8 cellular contexts compared by ENCODE assay signal in the genomic region with DNA sequence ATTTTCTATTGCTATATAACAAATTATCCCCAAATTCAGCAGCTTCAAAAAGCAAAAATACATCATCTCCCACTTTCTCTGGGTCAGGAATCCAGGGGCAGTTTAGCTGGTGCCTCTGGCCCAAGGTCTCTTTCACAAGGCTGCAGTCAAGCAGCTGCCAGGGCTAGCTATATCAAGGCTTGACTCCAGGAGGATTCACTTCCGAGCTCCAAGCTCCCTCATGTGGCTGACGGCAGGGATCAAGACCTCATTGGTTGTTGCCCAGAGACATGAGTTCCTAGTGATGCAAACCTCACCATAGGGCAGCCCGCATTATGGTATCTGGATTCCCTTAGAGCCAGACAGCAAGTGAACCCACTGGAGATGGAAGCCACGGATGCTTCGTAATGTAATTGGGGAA. TPM values are rescaled to one million over a fixed set of nuclear protein-coding genes. Genes with fewer than 3 reads are reported as not detected.
DNase-seq lines count a peak whose midpoint lies in the region; ATAC-seq and TF ChIP-seq lines count a peak whose summit lies in the region.

No MANE protein-coding gene starts in this region.

- H3K9me3 ChIP-seq in GM23248 (ENCODE audit: low read depth) (no peaks in the 10 kb centered on the region), psoas muscle (no peaks in the 10 kb centered on the region)

- H3K4me1 ChIP-seq in GM23248 (ENCODE audit: insufficient read depth) = peaks cover 19% of the 10 kb centered on the region
- H3K4me1 ChIP-seq in foreskin keratinocyte = peaks cover 4% of the 10 kb centered on the region
- no peaks in the 10 kb centered on the region for H3K4me1 ChIP-seq in psoas muscle

- H3K79me2 ChIP-seq in GM23248 (ENCODE audit: insufficient read depth) = no peaks in the 10 kb centered on the region

- POLR2A ChIA-PET in T-cell (lab: Charles Lee) = no interaction called here

- H3K27ac ChIP-seq in GM23248 (no peak overlapping the region), foreskin keratinocyte (no peak overlapping the region), psoas muscle (no peak overlapping the region)

- H3K27me3 Mint-ChIP-seq in T-cell = peaks cover 5 to 12% of the 10 kb centered on the region in 2 donors
- peaks cover 5% of the 10 kb centered on the region for H3K27me3 Mint-ChIP-seq in osteocyte (ENCODE audit: unreplicated experiment)

- TF ChIP-seq CTCF in foreskin keratinocyte (conservative IDR thresholded peaks at IDR 0.05) = peak; percentile 79
- TF ChIP-seq CTCF in psoas muscle (IDR thresholded peaks at IDR 0.05) = peak; percentile 15
- TF ChIP-seq CTCF in osteocyte (IDR thresholded peaks at IDR 0.05) = no peak

- ATAC-seq in foreskin keratinocyte (peak; percentile 83), psoas muscle (peak in 2 of 4 donors; percentile 39 to 52), T-cell (replicated peaks in 1 of 4) (no peak), GM21423 (IDR thresholded peaks at IDR 0.05; ENCODE audit: unreplicated experiment) (no peak)

- H3K4me3 ChIP-seq in GM23248 (no peak overlapping the region), psoas muscle (no peak overlapping the region)

- H3K4me1 Mint-ChIP-seq in T-cell (no peaks in the 10 kb centered on the region), osteocyte (ENCODE audit: unreplicated experiment) (no peaks in the 10 kb centered on the region)

- CTCF ChIA-PET in T-cell (lab: Charles Lee) = interaction anchor here in 1 of 2 donors (0.5 kb wide), 1 partner anchor 65 kb away, joined by 4 read pairs; no protein-coding TSS in a partner anchor

- H3K27me3 ChIP-seq in GM23248 (replicated peaks; ENCODE audit: insufficient read depth) (no peaks in the 10 kb centered on the region), foreskin keratinocyte (no peaks in the 10 kb centered on the region), psoas muscle (ENCODE audit: insufficient read depth in 3 of 3, low read length in 2 of 3) (no peaks in the 10 kb centered on the region)

- H3K9ac ChIP-seq in GM23248 = no peak overlapping the region

- no peaks in the 10 kb centered on the region for H3F3A ChIP-seq in GM23248 (ENCODE audit: insufficient read depth)

- peak; percentile 87 for DNase-seq in GM23248
- DNase-seq in RKO (ENCODE audit: low spot score) = peak; percentile 83
- peak; percentile 37 to 69 for DNase-seq in foreskin keratinocyte
- no peak for DNase-seq in psoas muscle
- no peak for DNase-seq in T-cell
- DNase-seq in osteocyte (ENCODE audit: extremely low spot score, unreplicated experiment) = no peak
- DNase-seq in activated T-cell treated with anti-CD3 and anti-CD28 coated beads for 4 hours = no peak

- no peak overlapping the region for H3K4me2 ChIP-seq in GM23248 (ENCODE audit: unreplicated experiment)

- H2AFZ ChIP-seq in GM23248 = no peak overlapping the region

- H3K4me3 Mint-ChIP-seq in T-cell = no peak overlapping the region
- no peak overlapping the region for H3K4me3 Mint-ChIP-seq in osteocyte (ENCODE audit: unreplicated experiment)

- H3K36me3 Mint-ChIP-seq in T-cell = peaks cover 3% of the 10 kb centered on the region
- no peaks in the 10 kb centered on the region for H3K36me3 Mint-ChIP-seq in osteocyte (ENCODE audit: unreplicated experiment)

- H3K27ac Mint-ChIP-seq in T-cell (no peak overlapping the region), osteocyte (ENCODE audit: unreplicated experiment) (no peak overlapping the region)

- H3K9me2 ChIP-seq in GM23248 (ENCODE audit: insufficient read depth) = no peaks in the 10 kb centered on the region

- intact Hi-C loops in psoas muscle (cut with DNase I) = no loop called here

- no peaks in the 10 kb centered on the region for H4K20me1 ChIP-seq in GM23248 (ENCODE audit: insufficient read depth)

- H3K36me3 ChIP-seq in GM23248 (ENCODE audit: low read depth) = no peaks in the 10 kb centered on the region
- H3K36me3 ChIP-seq in psoas muscle (ENCODE audit: insufficient read depth in 1 of 2, low read depth in 1 of 2) = no peaks in the 10 kb centered on the region

- 46 to 54% methylated on average over 5 of the region's 5 CpGs for WGBS in GM23248 (ENCODE audit: low coverage in 1 of 2, low lambda C conversion rate in 2 of 2, missing lambda C conversion rate in 2 of 2), 2 experiments
- 52 to 56% (median 54%) methylated on average over 5 of the region's 5 CpGs for WGBS in psoas muscle, 3 donors

- in situ Hi-C loops in GM23248 (cut with MboI) = no loop called here

- no peaks in the 10 kb centered on the region for H3K9me3 Mint-ChIP-seq in T-cell
- H3K9me3 Mint-ChIP-seq in osteocyte (ENCODE audit: unreplicated experiment) = no peaks in the 10 kb centered on the region

RNA-seq across cellular contexts. Expression of gene VNN1, which starts 1.3 kb away (rescaled TPM):
- 0.86 TPM in 1 of 2 replicates, not detected in the other for total RNA-seq in GM23248 (2014; rRNA removed; shearing (Covaris generic))
- polyA plus RNA-seq in GM23248 (2016; fragmentation: Nextera tagmentation; extraction: Ambion mirVana) (0.52 and 0.61 TPM in 2 replicates), foreskin keratinocyte (0.55 and 0.61 TPM in 2 replicates), psoas muscle (under 1 TPM; 0.06 to 0.32 (median 0.18) TPM)
- total RNA-seq in foreskin keratinocyte (0.54 and 0.67 TPM in 2 replicates), psoas muscle (under 1 TPM; 0.25 to 0.62 (median 0.40) TPM), T-cell (not detected), osteocyte (not detected in 2 replicates)

RNA-seq across cellular contexts. Expression of gene VNN2, which starts 42.5 kb away (rescaled TPM):
- total RNA-seq in GM23248 (2014; rRNA removed; shearing (Covaris generic)) = not detected in 2 replicates
- 0.10 and 0.13 TPM in 2 replicates for polyA plus RNA-seq in GM23248 (2016; fragmentation: Nextera tagmentation; extraction: Ambion mirVana)
- total RNA-seq in foreskin keratinocyte = not detected in 2 replicates
- not detected in 2 replicates for polyA plus RNA-seq in foreskin keratinocyte
- 1 to 10 TPM in 2 of 4 donors, under 1 TPM in 2; 0.88 to 1.8 (median 1.0) TPM for total RNA-seq in psoas muscle
- polyA plus RNA-seq in psoas muscle = under 1 TPM in 2 of 3 donors, not detected in 1; 0.22 to 0.38 TPM
- total RNA-seq in T-cell = 10 to 100 TPM; 18.4 to 28.1 (median 19.9) TPM
- not detected in 2 replicates for total RNA-seq in osteocyte

RNA-seq across cellular contexts. Expression of gene TAAR1, which starts 56.2 kb away (rescaled TPM):
- not detected in 2 replicates for total RNA-seq in GM23248 (2014; rRNA removed; shearing (Covaris generic))
- polyA plus RNA-seq in GM23248 (2016; fragmentation: Nextera tagmentation; extraction: Ambion mirVana) (not detected in 2 replicates), foreskin keratinocyte (not detected in 2 replicates), psoas muscle (not detected)
- total RNA-seq in foreskin keratinocyte (not detected in 2 replicates), psoas muscle (not detected), T-cell (not detected), osteocyte (not detected in 2 replicates)

Comparison
In these comparisons a context has a peak if more than half of its experiments do, and no peak if none do; other contexts are left out.
1. DNase-seq: peak in GM23248 (single experiment), RKO (single experiment) and foreskin keratinocyte (2 of 2); none in psoas muscle (0 of 2), T-cell (0 of 34), osteocyte (single experiment) and activated T-cell treated with anti-CD3 and anti-CD28 coated beads for 4 hours (single experiment).
2. RNA of gene VNN2, which starts 42.5 kb away (total RNA-seq): 18.4 to 28.1 TPM in T-cell; 0.88 to 1.8 TPM in psoas muscle, not detected in GM23248, not detected in foreskin keratinocyte and not detected in osteocyte; every median in the first group is over 4 times any median in the second.